8 cellular contexts compared by ENCODE assay signal in the genomic region with DNA sequence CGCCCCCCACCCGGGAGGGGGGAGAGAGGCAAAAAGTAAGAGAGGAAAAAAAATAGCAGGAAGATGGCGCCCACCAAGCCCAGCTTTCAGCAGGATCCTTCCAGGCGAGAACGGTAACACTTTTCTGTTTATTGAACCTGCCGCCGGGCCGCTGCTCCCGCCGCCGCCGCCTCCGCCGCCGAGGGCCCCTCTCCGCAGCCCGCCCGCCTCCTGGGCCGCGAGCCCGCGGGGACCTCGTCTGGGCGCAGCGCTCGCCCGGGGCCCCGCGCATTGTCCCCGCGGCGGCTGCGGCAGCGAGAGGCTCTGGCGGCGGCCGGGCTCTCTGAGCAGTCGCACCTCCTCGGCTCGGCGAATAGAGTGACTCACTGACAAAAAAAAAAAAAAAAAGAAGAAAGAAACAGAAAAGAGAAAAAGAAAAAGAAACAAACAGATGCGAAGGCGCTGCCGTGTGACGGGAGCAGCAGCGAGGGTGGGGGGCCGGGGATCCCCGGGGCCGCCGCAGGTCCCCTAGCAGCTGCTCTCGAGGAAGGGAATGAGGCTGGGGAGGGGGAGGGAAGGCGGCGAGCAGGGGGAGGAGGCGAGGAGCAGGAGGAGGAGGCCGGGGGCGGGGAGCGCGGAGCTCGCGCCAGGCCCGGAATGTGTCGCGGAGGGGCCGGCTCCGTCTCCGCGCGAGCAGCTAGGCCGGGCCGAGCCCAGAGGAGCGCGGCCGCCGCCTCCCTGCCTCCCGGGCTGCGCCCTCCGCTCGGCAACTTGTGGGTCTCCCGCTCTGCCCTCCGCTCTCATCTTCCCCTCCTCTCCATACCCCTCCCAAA. TPM values are rescaled to one million over a fixed set of nuclear protein-coding genes. Genes with fewer than 3 reads are reported as not detected.
DNase-seq lines count a peak whose midpoint lies in the region; ATAC-seq and TF ChIP-seq lines count a peak whose summit lies in the region.

No MANE protein-coding gene starts in this region.

- H3K4me3 Mint-ChIP-seq in CD8-positive, alpha-beta memory T cell: peak overlapping the region; percentile 56 to 86 (median 81)

- no peak for TF ChIP-seq CTCF in brain microvascular endothelial cell (IDR thresholded peaks at IDR 0.05; ENCODE audit: low read depth, low read length, missing control alignments)

- peaks cover 34 to 60% of the 10 kb centered on the region in 2 donors for H3K27me3 Mint-ChIP-seq in CD8-positive, alpha-beta memory T cell

- CTCF ChIA-PET in CD8-positive, alpha-beta memory T cell (lab: Charles Lee): no interaction called here

- no peak overlapping the region for H3K27ac ChIP-seq in CD8-positive, alpha-beta memory T cell (ENCODE audit: low read depth, low read length)
- H3K27ac ChIP-seq in brain microvascular endothelial cell: peak overlapping the region; percentile 58

- H3K9me3 ChIP-seq in CD8-positive, alpha-beta memory T cell (ENCODE audit: low read length): no peaks in the 10 kb centered on the region
- no peaks in the 10 kb centered on the region for H3K9me3 ChIP-seq in iPS-18c (ENCODE audit: control insufficient read depth, insufficient read depth, low read length)

- H3K4me1 ChIP-seq in CD8-positive, alpha-beta memory T cell (ENCODE audit: insufficient read depth, low read length): peaks cover 4% of the 10 kb centered on the region

- ATAC-seq in HG03520 (IDR thresholded peaks at IDR 0.05; ENCODE audit: unreplicated experiment): no peak

- in situ Hi-C loops in brain microvascular endothelial cell (cut with HindIII; ENCODE audit: low pct_ligation_motif_present, low sequenced_read_pairs): no loop called here

- H3K27me3 ChIP-seq in CD8-positive, alpha-beta memory T cell (ENCODE audit: insufficient read depth, low read length, poor library complexity, severe bottlenecking): peaks cover 3% of the 10 kb centered on the region
- peaks cover 9% of the 10 kb centered on the region for H3K27me3 ChIP-seq in brain microvascular endothelial cell (replicated peaks)

- peaks cover 0 to 10% (median 5%) of the 10 kb centered on the region in 5 donors for H3K9me3 Mint-ChIP-seq in CD8-positive, alpha-beta memory T cell

- no peak for DNase-seq in CD8-positive, alpha-beta memory T cell
- DNase-seq in H4 (ENCODE audit: low spot score) (peak; percentile 65), NCI-H748 (lab: John Stamatoyannopoulos, UW; ENCODE audit: unreplicated experiment) (peak; percentile 83), brain microvascular endothelial cell (peak; percentile 71), retina (peak; percentile 88), SW 1271 (lab: John Stamatoyannopoulos, UW) (no peak)

- POLR2A ChIA-PET in CD8-positive, alpha-beta memory T cell (lab: Charles Lee): no interaction called here

- no peaks in the 10 kb centered on the region for H3K36me3 ChIP-seq in CD8-positive, alpha-beta memory T cell (ENCODE audit: insufficient read depth, low read length)
- no peaks in the 10 kb centered on the region for H3K36me3 ChIP-seq in brain microvascular endothelial cell (replicated peaks)

- no peak overlapping the region for H3K27ac Mint-ChIP-seq in CD8-positive, alpha-beta memory T cell

- H3K36me3 Mint-ChIP-seq in CD8-positive, alpha-beta memory T cell: no peaks in the 10 kb centered on the region

- peaks cover 6 to 12% (median 9%) of the 10 kb centered on the region in 3 donors for H3K4me1 Mint-ChIP-seq in CD8-positive, alpha-beta memory T cell

- no peak overlapping the region for H3K4me3 ChIP-seq in CD8-positive, alpha-beta memory T cell (ENCODE audit: low read length)
- H3K4me3 ChIP-seq in brain microvascular endothelial cell (ENCODE audit: low read depth, low read length): peak overlapping the region; percentile 60
- H3K4me3 ChIP-seq in iPS-18c (ENCODE audit: insufficient read depth, low read depth, low read length): peak overlapping the region; percentile 48

RNA-seq across cellular contexts. Expression of a gene that starts 0.8 kb away (rescaled TPM):
- not detected for total RNA-seq in CD8-positive, alpha-beta memory T cell
- not detected for polyA plus RNA-seq in CD8-positive, alpha-beta memory T cell
- 2.6 and 4.2 TPM in 2 replicates for total RNA-seq in H4 (2014; rRNA removed; shearing (Covaris generic))

Comparison
In these comparisons a context has a peak if more than half of its experiments do, and no peak if none do; other contexts are left out.
1. DNase-seq: peak in H4 (single experiment), NCI-H748 (single experiment), brain microvascular endothelial cell (single experiment) and retina (single experiment); none in CD8-positive, alpha-beta memory T cell (0 of 5) and SW 1271 (0 of 2).